Comparison of ENCODE assay signal across 22 cellular contexts in genomic region chr5:115589043-115589442, GRCh38. TPM values are rescaled to one million over a fixed set of nuclear protein-coding genes. Genes with fewer than 3 reads are reported as not detected.
A peak's percentile ranks its signal among the peaks of the same experiment; 100 is the strongest.
DNase-seq lines count a peak whose midpoint lies in the region; ATAC-seq and TF ChIP-seq lines count a peak whose summit lies in the region.
"Had no signal": no experiment of that assay in that cellular context is flagged by ENCODE, and none has a peak within 500 bp of the region (broad histone marks: within the 10 kb centered on the region; RNA-seq: fewer than 3 reads in every experiment).

No MANE protein-coding gene starts in this region.

- peak overlapping the region; percentile 38 for H3K27ac ChIP-seq in psoas muscle
- H3K27ac ChIP-seq: 22Rv1, SK-N-MC had no signal

- no peaks in the 10 kb centered on the region for H3K27me3 ChIP-seq in psoas muscle (ENCODE audit: insufficient read depth in 3 of 3, low read length in 2 of 3)

- no peak overlapping the region for H3K4me3 ChIP-seq in psoas muscle
- H3K4me3 ChIP-seq: SK-N-MC had no signal

- TF ChIP-seq CTCF in psoas muscle (IDR thresholded peaks at IDR 0.05) = no peak

- DNase-seq in DMS 273 (lab: John Stamatoyannopoulos, UW; ENCODE audit: unreplicated experiment) = peak; percentile 23
- DNase-seq in DMS 273 treated with DMSO at 0.1 percent for 48 hours (lab: John Stamatoyannopoulos, UW) = no peak
- DNase-seq in amniotic epithelial cell (ENCODE audit: low read depth) = peak; percentile 36
- peak; percentile 57 for DNase-seq in left ventricle myocardium superior
- no peak for DNase-seq in psoas muscle
- no peak for DNase-seq in NCI-H1048 (lab: John Stamatoyannopoulos, UW)
- DNase-seq in Ammon's horn (ENCODE audit: low spot score) = no peak
- DNase-seq in NCI-H2196 treated with DMSO at 0.1 percent for 48 hours (lab: John Stamatoyannopoulos, UW; ENCODE audit: unreplicated experiment) = no peak
- DNase-seq: AML-193, COR-L47, H7, HFFc6, KG1, MV-4-11, NCI-H187, NCI-H2107, NCI-H2227 treated with DMSO at 0.1 percent for 48 hours, NCI-H524 treated with DMSO at 0.1 percent for 48 hours, SHP77 had no signal

- no peaks in the 10 kb centered on the region for H3K9me3 ChIP-seq in psoas muscle

- peaks cover 37% of the 10 kb centered on the region for H3K4me1 ChIP-seq in psoas muscle

- WGBS in psoas muscle, 3 donors = 13 to 44% (median 30%) methylated on average over 3 of the region's 3 CpGs

- peak; percentile 85 for ATAC-seq in left ventricle myocardium superior
- peak in 3 of 4 donors; percentile 57 to 73 (median 65) for ATAC-seq in psoas muscle
- ATAC-seq: HepG2 had no signal

- intact Hi-C loops in left ventricle myocardium superior (cut with micrococcal nuclease) (no loop called here), psoas muscle (cut with DNase I) (loop anchor here (5.0 to 10.0 kb wide), 2 partner anchors 214 to 282 kb away; no protein-coding TSS in a partner anchor)

- H3K36me3 ChIP-seq in psoas muscle (ENCODE audit: insufficient read depth in 1 of 2, low read depth in 1 of 2) = no peaks in the 10 kb centered on the region

RNA-seq across cellular contexts. Expression of gene TICAM2, which starts 13.2 kb away (rescaled TPM):
- total RNA-seq in left ventricle myocardium superior (3.0 TPM), psoas muscle (1 to 10 TPM; 1.2 to 4.9 (median 1.7) TPM)
- 1 to 10 TPM in 2 of 3 donors, under 1 TPM in 1; 0.63 to 2.9 (median 1.3) TPM for polyA plus RNA-seq in psoas muscle
- total RNA-seq: H7 had no signal
- polyA plus RNA-seq: HepG2 had no signal

RNA-seq across cellular contexts. Expression of gene TMED7, which starts 36.8 kb away (rescaled TPM):
- total RNA-seq in left ventricle myocardium superior (66.7 TPM), psoas muscle (10 to 100 TPM; 34.2 to 59.0 (median 40.6) TPM)
- 10 to 100 TPM; 18.3 to 33.5 (median 28.2) TPM for polyA plus RNA-seq in psoas muscle

RNA-seq across cellular contexts. Expression of gene FEM1C, which starts 44.5 kb away (rescaled TPM):
- total RNA-seq in left ventricle myocardium superior (43.1 TPM), psoas muscle (10 to 100 TPM; 26.0 to 44.5 (median 32.8) TPM)
- polyA plus RNA-seq in psoas muscle = 10 to 100 TPM in 2 of 3 donors, 1 to 10 TPM in 1; 9.1 to 24.0 (median 15.8) TPM

Comparison
In these comparisons a context has a peak if more than half of its experiments do, and no peak if none do; other contexts are left out.
1. DNase-seq: peak in DMS 273 (single experiment), amniotic epithelial cell (single experiment) and left ventricle myocardium superior (single experiment); none in DMS 273 treated with DMSO at 0.1 percent for 48 hours (single experiment), psoas muscle (0 of 2), NCI-H1048 (single experiment), Ammon's horn (single experiment) and NCI-H2196 treated with DMSO at 0.1 percent for 48 hours (single experiment).